1 cellular context compared by ENCODE assay signal in the genomic region with DNA sequence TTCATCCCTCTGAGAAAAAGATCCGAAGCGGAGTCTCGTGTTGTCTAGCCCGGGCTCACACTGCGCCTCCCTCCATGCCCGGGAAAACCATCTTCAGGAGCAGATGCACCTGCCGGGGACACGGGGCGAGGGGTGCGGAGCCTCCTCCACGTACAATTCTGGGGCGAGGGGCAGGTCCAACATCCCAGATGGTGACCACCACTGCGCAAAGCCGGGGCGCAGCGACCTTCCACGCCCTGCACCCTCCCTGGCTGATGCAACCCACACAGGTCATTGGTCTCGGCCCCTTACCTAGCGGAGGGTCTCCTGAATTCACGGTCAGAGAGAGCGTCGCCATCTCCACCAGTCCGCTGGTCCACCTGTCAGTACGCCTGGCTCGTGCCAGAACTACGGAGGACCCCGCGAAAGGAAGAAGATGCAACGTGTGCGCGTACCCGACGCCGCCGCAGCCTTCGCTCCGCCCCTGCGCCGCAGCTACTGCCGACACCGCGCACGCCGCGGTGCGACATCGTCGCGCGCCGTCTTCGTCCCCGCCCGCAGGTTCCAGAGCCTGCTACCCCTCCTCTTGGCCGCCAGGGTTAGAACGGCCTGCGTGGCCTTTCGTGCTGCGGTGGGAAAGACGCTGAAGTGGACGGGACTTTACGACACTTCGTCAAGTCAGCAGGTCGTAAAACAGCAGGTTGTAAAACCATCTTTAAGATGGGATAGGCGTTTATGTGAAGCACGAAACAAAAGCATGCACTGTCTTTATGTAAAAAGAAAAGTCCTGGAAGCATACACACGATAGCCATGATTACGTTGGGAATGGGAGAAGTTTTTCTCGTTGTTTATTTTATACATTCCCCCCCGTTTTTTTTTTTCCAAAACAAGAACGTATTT.
TF ChIP-seq lines count a peak whose summit lies in the region.

EPRS1 (minus strand) TSS at position 454 of the 879 bp plus-strand sequence; CDS start at position 337, 117 bp downstream.

TF ChIP-seq in K562, 482 proteins besides CTCF, POLR2A, EP300 and RAD21 (continued from another document and continues in another):
- no peak for TF ChIP-seq ARID3B (CRISPR knock-in tag; IDR thresholded peaks at IDR 0.05; ENCODE audit: borderline replicate concordance)
- TF ChIP-seq PML (IDR thresholded peaks at IDR 0.05; ENCODE audit: low read length) = peak; percentile 53; the same call in 1 of the 2 replicates
- TF ChIP-seq ZEB2 (IDR thresholded peaks at IDR 0.05) = 0 out of 2 replicates have a peak, but pooled peaks have one; percentile 47
- no peak for TF ChIP-seq HEY1 (CRISPR knock-in tag; IDR thresholded peaks at IDR 0.05; ENCODE audit: borderline replicate concordance)
- TF ChIP-seq GTF2B (IDR thresholded peaks at IDR 0.05; ENCODE audit: extremely low read depth, insufficient read length) = no peak
- TF ChIP-seq XRCC3 (IDR thresholded peaks at IDR 0.05) = no peak
- no peak for TF ChIP-seq RBM14 (IDR thresholded peaks at IDR 0.05; ENCODE audit: borderline replicate concordance, insufficient read depth, low read depth, low read length)
- TF ChIP-seq DMBX1 (CRISPR knock-in tag; IDR thresholded peaks at IDR 0.05; ENCODE audit: borderline replicate concordance) = no peak
- 0 out of 2 replicates have a peak, but pooled peaks have one; percentile 66 for TF ChIP-seq E2F3 (CRISPR knock-in tag; IDR thresholded peaks at IDR 0.05)
- peak; percentile 50 for TF ChIP-seq SETDB1 (IDR thresholded peaks at IDR 0.05; ENCODE audit: low read length)
- TF ChIP-seq ELF2 (CRISPR knock-in tag; IDR thresholded peaks at IDR 0.05) = no peak
- TF ChIP-seq ZKSCAN8 (CRISPR knock-in tag; IDR thresholded peaks at IDR 0.05) = no peak
- TF ChIP-seq ZNF347 (CRISPR knock-in tag; IDR thresholded peaks at IDR 0.05; ENCODE audit: low read depth) = no peak
- TF ChIP-seq ZNF445 (CRISPR knock-in tag; IDR thresholded peaks at IDR 0.05; ENCODE audit: low read depth) = no peak
- no peak for TF ChIP-seq EHMT2 (IDR thresholded peaks at IDR 0.05)
- no peak; the same call in 1 of the 2 replicates for TF ChIP-seq LEF1 (IDR thresholded peaks at IDR 0.05)
- TF ChIP-seq ZMIZ1 (IDR thresholded peaks at IDR 0.05; ENCODE audit: low read depth in 2 of 2, low read length in 2 of 2) = peak in 1 of 2 experiments; percentile 63; a peak in 1 of 4 replicates
- no peak for TF ChIP-seq SMAD3 (CRISPR knock-in tag; conservative IDR thresholded peaks at IDR 0.05)
- no peak for TF ChIP-seq ZNF217 (CRISPR knock-in tag; IDR thresholded peaks at IDR 0.05)
- TF ChIP-seq POLR2B (IDR thresholded peaks at IDR 0.05; ENCODE audit: low read depth, partially characterized antibody) = peak; percentile 91
- TF ChIP-seq ELF4 (CRISPR knock-in tag; IDR thresholded peaks at IDR 0.05) = no peak
- no peak for TF ChIP-seq ZNF253 (CRISPR knock-in tag; conservative IDR thresholded peaks at IDR 0.05)
- no peak for TF ChIP-seq NFXL1 (CRISPR knock-in tag; IDR thresholded peaks at IDR 0.05)
- peak; percentile 55; the same call in 1 of the 2 replicates for TF ChIP-seq ZNF143 (CRISPR knock-in tag; IDR thresholded peaks at IDR 0.05)
- peak; percentile 33 for TF ChIP-seq U2AF1 (optimal IDR thresholded peaks at IDR 0.05; ENCODE audit: low read depth, low read length)
- TF ChIP-seq, protein P1, sequence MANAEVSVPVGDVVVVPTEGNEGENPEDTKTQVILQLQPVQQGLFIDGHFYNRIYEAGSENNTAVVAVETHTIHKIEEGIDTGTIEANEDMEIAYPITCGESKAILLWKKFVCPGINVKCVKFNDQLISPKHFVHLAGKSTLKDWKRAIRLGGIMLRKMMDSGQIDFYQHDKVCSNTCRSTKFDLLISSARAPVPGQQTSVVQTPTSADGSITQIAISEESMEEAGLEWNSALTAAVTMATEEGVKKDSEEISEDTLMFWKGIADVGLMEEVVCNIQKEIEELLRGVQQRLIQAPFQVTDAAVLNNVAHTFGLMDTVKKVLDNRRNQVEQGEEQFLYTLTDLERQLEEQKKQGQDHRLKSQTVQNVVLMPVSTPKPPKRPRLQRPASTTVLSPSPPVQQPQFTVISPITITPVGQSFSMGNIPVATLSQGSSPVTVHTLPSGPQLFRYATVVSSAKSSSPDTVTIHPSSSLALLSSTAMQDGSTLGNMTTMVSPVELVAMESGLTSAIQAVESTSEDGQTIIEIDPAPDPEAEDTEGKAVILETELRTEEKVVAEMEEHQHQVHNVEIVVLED (CRISPR knock-in tag; IDR thresholded peaks at IDR 0.05) = peak; percentile 98
- TF ChIP-seq ZNF232 (CRISPR knock-in tag; IDR thresholded peaks at IDR 0.05) = no peak
- no peak for TF ChIP-seq BACH1 (tag; IDR thresholded peaks at IDR 0.05)
- TF ChIP-seq SMAD4 (CRISPR knock-in tag; conservative IDR thresholded peaks at IDR 0.05) = peak; percentile 80
- peak; percentile 47; the same call in 1 of the 2 replicates for TF ChIP-seq GTF2A2 (tag; IDR thresholded peaks at IDR 0.05)
- TF ChIP-seq CBFA2T3 (IDR thresholded peaks at IDR 0.05) = no peak
- TF ChIP-seq NR2C2 (CRISPR knock-in tag; IDR thresholded peaks at IDR 0.05) = peak; percentile 7; the same call in 1 of the 2 replicates
- peak; percentile 74 for TF ChIP-seq NR2C2 (tag; IDR thresholded peaks at IDR 0.05)
- TF ChIP-seq MCM3 (IDR thresholded peaks at IDR 0.05) = no peak
- no peak for TF ChIP-seq GATAD2A (IDR thresholded peaks at IDR 0.05)
- TF ChIP-seq HMBOX1 (IDR thresholded peaks at IDR 0.05) = no peak
- peak; percentile 96 for TF ChIP-seq CCNT2 (IDR thresholded peaks at IDR 0.05; ENCODE audit: borderline replicate concordance, extremely low read depth, insufficient read length, low read depth, low read length)
- TF ChIP-seq U2AF2 (optimal IDR thresholded peaks at IDR 0.05; ENCODE audit: low read depth, low read length) = no peak
- TF ChIP-seq EZH2 (IDR thresholded peaks at IDR 0.05; ENCODE audit: borderline replicate concordance, low read depth, low read length) = no peak
- no peak for TF ChIP-seq CCAR2 (IDR thresholded peaks at IDR 0.05; ENCODE audit: low read depth, low read length)
- TF ChIP-seq MAFG (tag; conservative IDR thresholded peaks at IDR 0.05) = peak; percentile 42; the same call in 1 of the 2 replicates
- TF ChIP-seq NR2F6 (CRISPR knock-in tag; IDR thresholded peaks at IDR 0.05) = no peak
- TF ChIP-seq, protein P2, sequence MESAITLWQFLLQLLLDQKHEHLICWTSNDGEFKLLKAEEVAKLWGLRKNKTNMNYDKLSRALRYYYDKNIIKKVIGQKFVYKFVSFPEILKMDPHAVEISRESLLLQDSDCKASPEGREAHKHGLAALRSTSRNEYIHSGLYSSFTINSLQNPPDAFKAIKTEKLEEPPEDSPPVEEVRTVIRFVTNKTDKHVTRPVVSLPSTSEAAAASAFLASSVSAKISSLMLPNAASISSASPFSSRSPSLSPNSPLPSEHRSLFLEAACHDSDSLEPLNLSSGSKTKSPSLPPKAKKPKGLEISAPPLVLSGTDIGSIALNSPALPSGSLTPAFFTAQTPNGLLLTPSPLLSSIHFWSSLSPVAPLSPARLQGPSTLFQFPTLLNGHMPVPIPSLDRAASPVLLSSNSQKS (CRISPR knock-in tag; IDR thresholded peaks at IDR 0.05) = no peak
- TF ChIP-seq BRD4 (IDR thresholded peaks at IDR 0.05) = no peak; the same call in none of the 2 replicates
- TF ChIP-seq TBL1XR1 (IDR thresholded peaks at IDR 0.05; ENCODE audit: low read length in 2 of 2) = peak; percentile 71 to 78
- TF ChIP-seq PHB2 (IDR thresholded peaks at IDR 0.05; ENCODE audit: low read depth) = no peak
- TF ChIP-seq SMARCC2 (IDR thresholded peaks at IDR 0.05; ENCODE audit: low read depth) = no peak
- TF ChIP-seq NR3C1 (CRISPR knock-in tag; IDR thresholded peaks at IDR 0.05) = no peak
- TF ChIP-seq MNT (conservative IDR thresholded peaks at IDR 0.05) = peak; percentile 92 to 94
- TF ChIP-seq TBP (optimal IDR thresholded peaks at IDR 0.05; ENCODE audit: low read depth, low read length) = peak; percentile 65
- TF ChIP-seq, protein P3, sequence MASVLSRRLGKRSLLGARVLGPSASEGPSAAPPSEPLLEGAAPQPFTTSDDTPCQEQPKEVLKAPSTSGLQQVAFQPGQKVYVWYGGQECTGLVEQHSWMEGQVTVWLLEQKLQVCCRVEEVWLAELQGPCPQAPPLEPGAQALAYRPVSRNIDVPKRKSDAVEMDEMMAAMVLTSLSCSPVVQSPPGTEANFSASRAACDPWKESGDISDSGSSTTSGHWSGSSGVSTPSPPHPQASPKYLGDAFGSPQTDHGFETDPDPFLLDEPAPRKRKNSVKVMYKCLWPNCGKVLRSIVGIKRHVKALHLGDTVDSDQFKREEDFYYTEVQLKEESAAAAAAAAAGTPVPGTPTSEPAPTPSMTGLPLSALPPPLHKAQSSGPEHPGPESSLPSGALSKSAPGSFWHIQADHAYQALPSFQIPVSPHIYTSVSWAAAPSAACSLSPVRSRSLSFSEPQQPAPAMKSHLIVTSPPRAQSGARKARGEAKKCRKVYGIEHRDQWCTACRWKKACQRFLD (CRISPR knock-in tag; IDR thresholded peaks at IDR 0.05) = peak; percentile 48; the same call in 1 of the 2 replicates
- TF ChIP-seq STAG1 (CRISPR knock-in tag; IDR thresholded peaks at IDR 0.05; ENCODE audit: borderline replicate concordance) = no peak
- TF ChIP-seq ARHGAP35 (IDR thresholded peaks at IDR 0.05; ENCODE audit: partially characterized antibody) = peak; percentile 21
- no peak for TF ChIP-seq TAL1 (IDR thresholded peaks at IDR 0.05)
